ENCODE assay signal across 31 cellular contexts in the genomic region with DNA sequence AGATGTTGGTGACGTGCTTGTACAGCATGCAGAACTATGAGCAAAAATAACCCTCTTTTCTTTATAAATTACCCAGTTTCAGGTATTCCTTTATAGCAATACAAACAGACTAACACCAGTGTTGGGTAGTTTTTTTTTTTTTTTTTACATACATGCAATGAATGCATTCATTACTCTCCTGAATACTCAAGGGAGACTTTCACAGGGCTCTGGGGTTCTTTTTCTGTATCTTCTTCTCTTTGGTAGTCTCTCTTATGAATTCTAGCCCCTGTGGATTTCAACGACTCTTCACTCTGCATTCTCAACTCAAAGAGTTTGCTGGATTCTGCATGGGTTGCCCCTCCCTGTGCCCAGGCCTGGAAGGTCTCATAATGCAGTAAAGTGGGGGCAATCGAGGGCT.
"Had no signal": no experiment of that assay in that cellular context is flagged by ENCODE, and none has a peak within 500 bp of the region (broad histone marks: within the 10 kb centered on the region; RNA-seq: fewer than 3 reads in every experiment).

No MANE protein-coding gene starts in this region.

- H3K4me1 Mint-ChIP-seq: naive thymus-derived CD8-positive, alpha-beta T cell; neural crest cell had no signal

- H3K4me3 ChIP-seq: ovary, psoas muscle, right lobe of liver, sigmoid colon, suprapubic skin, testis, tibial artery, transverse colon, upper lobe of right lung, uterus had no signal

- FAIRE-seq: small intestine had no signal

- H3K9ac ChIP-seq: parathyroid adenoma had no signal

- H3K36me3 ChIP-seq: neutrophil, ovary, right lobe of liver, sigmoid colon, suprapubic skin, tibial artery, transverse colon, upper lobe of right lung, uterus had no signal

- H3K27me3 Mint-ChIP-seq: progenitor cell of endocrine pancreas; stimulated activated naive CD8-positive, alpha-beta T cell treated with anti-CD3 and anti-CD28 coated beads, Interleukin-15, amount 100 ng/mL, for 72 hours had no signal

- H3K4me1 ChIP-seq: psoas muscle, right lobe of liver, sigmoid colon, testis, tibial artery, transverse colon, uterus had no signal

- H2AFZ ChIP-seq: parathyroid adenoma had no signal

- ATAC-seq: naive thymus-derived CD8-positive, alpha-beta T cell; natural killer cell treated with Interleukin-12 subunit alpha and Interleukin-12 subunit beta and Interleukin-15 and Interleukin-18, amount 100 ng/mL, for 72 hours; psoas muscle; right cardiac atrium; right lobe of liver; stimulated activated effector memory CD8-positive, alpha-beta T cell treated with anti-CD3 and anti-CD28 coated beads, Interleukin-12 subunit alpha, Interleukin-12 subunit beta, amount 100 ng/mL, for 72 hours; stimulated activated naive CD8-positive, alpha-beta T cell treated with anti-CD3 and anti-CD28 coated beads, Interleukin-15, amount 100 ng/mL, for 72 hours; stimulated activated naive CD8-positive, alpha-beta T cell treated with anti-CD3 and anti-CD28 coated beads, Interleukin-15, Interleukin-2, amounts not matched to agents 100 U/mL and 50 U/mL, for 24 hours; upper lobe of right lung had no signal

- H3K27ac ChIP-seq: neutrophil, ovary, parathyroid adenoma, psoas muscle, right lobe of liver, sigmoid colon, suprapubic skin, testis, tibial artery, transverse colon, upper lobe of right lung, uterus had no signal

- H3K27ac Mint-ChIP-seq: nephron progenitor cell; progenitor cell of endocrine pancreas; stimulated activated effector memory CD8-positive, alpha-beta T cell treated with anti-CD3 and anti-CD28 coated beads, Interleukin-12 subunit alpha, Interleukin-12 subunit beta, amount 100 ng/mL, for 72 hours; stimulated activated naive CD8-positive, alpha-beta T cell treated with anti-CD3 and anti-CD28 coated beads, Interleukin-15, amount 100 ng/mL, for 72 hours; type B pancreatic cell had no signal

- DNase-seq: naive thymus-derived CD8-positive, alpha-beta T cell; nephron progenitor cell; nucleus accumbens; ovary; posterior cingulate gyrus; psoas muscle; right cardiac atrium; right lobe of liver; sigmoid colon; small intestine; stimulated activated CD4-positive, alpha-beta T cell treated with anti-CD3 and anti-CD28 coated beads, Interleukin-15, amount 100 ng/mL, for 24 hours; stimulated activated CD4-positive, alpha-beta T cell treated with anti-CD3 and anti-CD28 coated beads, Interleukin-2, amount 100 ng/mL, for 24 hours; stimulated activated CD4-positive, alpha-beta T cell treated with anti-CD3 and anti-CD28 coated beads, Interleukin-2, amount 100 ng/mL, for 48 hours; stimulated activated CD4-positive, alpha-beta T cell treated with anti-CD3 and anti-CD28 coated beads, Interleukin-4, amount 100 ng/mL, for 24 hours; stimulated activated naive CD4-positive, alpha-beta T cell; stimulated activated naive CD8-positive, alpha-beta T cell treated with anti-CD3 and anti-CD28 coated beads, Interleukin-15, amount 100 ng/mL, for 72 hours; stimulated activated naive CD8-positive, alpha-beta T cell treated with anti-CD3 and anti-CD28 coated beads, Interleukin-15, Interleukin-2, amounts not matched to agents 100 U/mL and 50 U/mL, for 24 hours; substantia nigra; testis; tibial artery; transverse colon; upper lobe of right lung; uterus had no signal

- H3K27me3 ChIP-seq: ovary, right lobe of liver, sigmoid colon, suprapubic skin, testis, tibial artery, transverse colon, upper lobe of right lung, uterus had no signal

- H3K4me3 Mint-ChIP-seq: naive thymus-derived CD8-positive, alpha-beta T cell; natural killer cell treated with Interleukin-12 subunit alpha and Interleukin-12 subunit beta and Interleukin-15 and Interleukin-18, amount 100 ng/mL, for 72 hours; nephron progenitor cell; neural crest cell; stimulated activated effector memory CD8-positive, alpha-beta T cell treated with anti-CD3 and anti-CD28 coated beads, Interleukin-12 subunit alpha, Interleukin-12 subunit beta, amount 100 ng/mL, for 72 hours; stimulated activated naive CD8-positive, alpha-beta T cell treated with anti-CD3 and anti-CD28 coated beads, Interleukin-15, amount 100 ng/mL, for 72 hours; type B pancreatic cell had no signal

- H3K79me2 ChIP-seq: parathyroid adenoma had no signal

- H3K9me3 Mint-ChIP-seq: stimulated activated effector memory CD8-positive, alpha-beta T cell treated with anti-CD3 and anti-CD28 coated beads, Interleukin-12 subunit alpha, Interleukin-12 subunit beta, amount 100 ng/mL, for 72 hours; stimulated activated naive CD8-positive, alpha-beta T cell treated with anti-CD3 and anti-CD28 coated beads, Interleukin-15, amount 100 ng/mL, for 72 hours; type B pancreatic cell had no signal

- H3K9me3 ChIP-seq: neutrophil, ovary, psoas muscle, right lobe of liver, sigmoid colon, suprapubic skin, testis, tibial artery, transverse colon, upper lobe of right lung, uterus had no signal

- H3K36me3 Mint-ChIP-seq: naive thymus-derived CD8-positive, alpha-beta T cell; stimulated activated effector memory CD8-positive, alpha-beta T cell treated with anti-CD3 and anti-CD28 coated beads, Interleukin-12 subunit alpha, Interleukin-12 subunit beta, amount 100 ng/mL, for 72 hours; type B pancreatic cell had no signal
